Comparison of ENCODE assay signal across 7 cellular contexts in the genomic region with DNA sequence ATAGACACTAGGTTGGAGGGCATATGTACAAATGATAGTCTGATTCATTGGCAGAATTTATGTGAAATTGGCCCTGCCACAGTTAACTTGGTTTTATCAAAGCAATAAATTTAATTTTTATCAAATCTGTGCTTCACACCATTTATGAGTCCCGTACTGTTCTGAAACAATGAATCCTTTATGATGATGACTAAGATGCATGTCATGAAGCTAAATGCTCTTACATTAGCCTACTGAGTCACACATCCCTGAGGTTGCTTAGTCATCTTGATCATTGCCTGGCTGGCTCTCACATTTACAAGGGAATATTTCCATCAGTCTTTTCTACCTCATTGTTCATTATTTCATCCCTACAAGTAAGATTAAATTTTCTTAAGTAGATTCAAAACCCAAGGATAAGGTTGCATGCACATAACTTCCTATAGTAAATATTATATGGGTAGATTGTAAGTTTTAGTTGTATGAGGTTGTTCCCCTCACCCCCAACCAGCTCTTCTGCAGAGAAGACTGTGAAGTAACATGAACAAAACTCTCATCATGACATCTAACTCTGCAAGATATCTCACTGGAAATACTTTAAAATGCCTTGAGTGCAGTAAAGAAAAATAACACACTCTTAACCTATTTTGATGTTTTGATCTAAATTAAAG.
DNase-seq lines count a peak whose midpoint lies in the region; TF ChIP-seq lines count a peak whose summit lies in the region.

No MANE protein-coding gene starts in this region.

- no peaks in the 10 kb centered on the region for H3K36me3 ChIP-seq in HEK293 (ENCODE audit: control insufficient read depth in 2 of 2, insufficient read depth in 1 of 2, low read length in 2 of 2)
- no peaks in the 10 kb centered on the region for H3K36me3 ChIP-seq in ovary

- no peaks in the 10 kb centered on the region for H3K27me3 ChIP-seq in ovary

- no peak for TF ChIP-seq POLR2A in ovary (IDR thresholded peaks at IDR 0.05)

- H3K4me1 ChIP-seq in HEK293 (ENCODE audit: control insufficient read depth, insufficient read depth, low read length) (no peaks in the 10 kb centered on the region), ovary (ENCODE audit: insufficient read depth) (no peaks in the 10 kb centered on the region)

- H3K9me3 ChIP-seq in HEK293 (ENCODE audit: control insufficient read depth, insufficient read depth, low read depth, low read length) (no peaks in the 10 kb centered on the region), ovary (no peaks in the 10 kb centered on the region)

- H3K27ac ChIP-seq in HEK293 (ENCODE audit: extremely low read depth, low read depth, low read length): no peak overlapping the region
- H3K27ac ChIP-seq in ovary: no peak overlapping the region

- CTCF ChIA-PET in HEK293 (lab: Yijun Ruan, JAX): interaction anchor here (0.6 kb wide), 1 partner anchor 287 kb away, joined by 4 read pairs; no protein-coding TSS in a partner anchor

- no peak overlapping the region for H3K4me3 ChIP-seq in HEK293 (ENCODE audit: low read depth, low read length)
- H3K4me3 ChIP-seq in fibroblast of pulmonary artery (replicated peaks; ENCODE audit: low read depth, low read length): no peak overlapping the region
- no peak overlapping the region for H3K4me3 ChIP-seq in skeletal muscle cell (ENCODE audit: low read depth, low read length)
- H3K4me3 ChIP-seq in ovary: no peak overlapping the region

- TF ChIP-seq CTCF in HEK293 (tag by site-specific recombination; IDR thresholded peaks at IDR 0.05): no peak
- TF ChIP-seq CTCF in fibroblast of pulmonary artery (IDR thresholded peaks at IDR 0.05; ENCODE audit: low read length, missing control alignments): no peak
- TF ChIP-seq CTCF in ovary (IDR thresholded peaks at IDR 0.05): no peak

- intact Hi-C loops in ovary (cut with DNase I): no loop called here

- POLR2A ChIA-PET in HEK293 (lab: Yijun Ruan, JAX): no interaction called here

- TF ChIP-seq EP300 in ovary (IDR thresholded peaks at IDR 0.05): no peak

- DNase-seq in RPMI7951 (ENCODE audit: low read depth) (peak; percentile 95), fibroblast of pulmonary artery (ENCODE audit: low read depth) (peak; percentile 96), skeletal muscle cell (ENCODE audit: low read depth) (peak; percentile 94), ovary (no peak), RPMI8226 (no peak)
- no peak for DNase-seq in activated CD8-positive, alpha-beta memory T cell treated with anti-CD3 and anti-CD28 coated beads, Interleukin-2, amount 50 U/mL, for 48 hours

- 28 to 50% (median 46%) methylated on average over 1 of the region's 1 CpG for WGBS in ovary, 3 donors

TF ChIP-seq in HEK293, 187 proteins besides CTCF, POLR2A, EP300 and RAD21 (continues in another document):
- TF ChIP-seq SP7 (tag by site-specific recombination; IDR thresholded peaks at IDR 0.05) (peak; percentile 68), KLF16 (tag by site-specific recombination; IDR thresholded peaks at IDR 0.05) (0 out of 2 replicates have a peak, but pooled peaks have one; percentile 38), ZNF394 (tag by site-specific recombination; IDR thresholded peaks at IDR 0.05; ENCODE audit: borderline replicate concordance) (0 out of 2 replicates have a peak, but pooled peaks have one; percentile 32), PRDM6 (tag by site-specific recombination; IDR thresholded peaks at IDR 0.05) (peak; percentile 47), BCL11A (tag by site-specific recombination; IDR thresholded peaks at IDR 0.05; ENCODE audit: low read depth) (0 out of 2 replicates have a peak, but pooled peaks have one; percentile 32), ZNF558 (tag by site-specific recombination; IDR thresholded peaks at IDR 0.05) (peak; percentile 64), KLF10 (tag by site-specific recombination; IDR thresholded peaks at IDR 0.05) (no peak), SP3 (tag by site-specific recombination; IDR thresholded peaks at IDR 0.05) (peak; percentile 25; the same call in 1 of the 2 replicates), ZBTB21 (tag by site-specific recombination; IDR thresholded peaks at IDR 0.05) (peak; percentile 58; the same call in 1 of the 2 replicates), KLF8 (tag by site-specific recombination; IDR thresholded peaks at IDR 0.05) (0 out of 2 replicates have a peak, but pooled peaks have one; percentile 24), ZNF324 (tag by site-specific recombination; IDR thresholded peaks at IDR 0.05) (peak; percentile 65; the same call in 1 of the 2 replicates), ZNF335 (tag by site-specific recombination; conservative IDR thresholded peaks at IDR 0.05) (peak; percentile 70), ZBTB26 (tag by site-specific recombination; optimal IDR thresholded peaks at IDR 0.05) (no peak)
- TF ChIP-seq, protein P1, sequence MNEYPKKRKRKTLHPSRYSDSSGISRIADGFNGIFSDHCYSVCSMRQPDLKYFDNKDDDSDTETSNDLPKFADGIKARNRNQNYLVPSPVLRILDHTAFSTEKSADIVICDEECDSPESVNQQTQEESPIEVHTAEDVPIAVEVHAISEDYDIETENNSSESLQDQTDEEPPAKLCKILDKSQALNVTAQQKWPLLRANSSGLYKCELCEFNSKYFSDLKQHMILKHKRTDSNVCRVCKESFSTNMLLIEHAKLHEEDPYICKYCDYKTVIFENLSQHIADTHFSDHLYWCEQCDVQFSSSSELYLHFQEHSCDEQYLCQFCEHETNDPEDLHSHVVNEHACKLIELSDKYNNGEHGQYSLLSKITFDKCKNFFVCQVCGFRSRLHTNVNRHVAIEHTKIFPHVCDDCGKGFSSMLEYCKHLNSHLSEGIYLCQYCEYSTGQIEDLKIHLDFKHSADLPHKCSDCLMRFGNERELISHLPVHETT (tag by site-specific recombination; IDR thresholded peaks at IDR 0.05): peak; percentile 52; the same call in 1 of the 2 replicates
- TF ChIP-seq, protein P2, sequence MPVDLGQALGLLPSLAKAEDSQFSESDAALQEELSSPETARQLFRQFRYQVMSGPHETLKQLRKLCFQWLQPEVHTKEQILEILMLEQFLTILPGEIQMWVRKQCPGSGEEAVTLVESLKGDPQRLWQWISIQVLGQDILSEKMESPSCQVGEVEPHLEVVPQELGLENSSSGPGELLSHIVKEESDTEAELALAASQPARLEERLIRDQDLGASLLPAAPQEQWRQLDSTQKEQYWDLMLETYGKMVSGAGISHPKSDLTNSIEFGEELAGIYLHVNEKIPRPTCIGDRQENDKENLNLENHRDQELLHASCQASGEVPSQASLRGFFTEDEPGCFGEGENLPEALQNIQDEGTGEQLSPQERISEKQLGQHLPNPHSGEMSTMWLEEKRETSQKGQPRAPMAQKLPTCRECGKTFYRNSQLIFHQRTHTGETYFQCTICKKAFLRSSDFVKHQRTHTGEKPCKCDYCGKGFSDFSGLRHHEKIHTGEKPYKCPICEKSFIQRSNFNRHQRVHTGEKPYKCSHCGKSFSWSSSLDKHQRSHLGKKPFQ (tag by site-specific recombination; IDR thresholded peaks at IDR 0.05): no peak
- TF ChIP-seq, protein P3, sequence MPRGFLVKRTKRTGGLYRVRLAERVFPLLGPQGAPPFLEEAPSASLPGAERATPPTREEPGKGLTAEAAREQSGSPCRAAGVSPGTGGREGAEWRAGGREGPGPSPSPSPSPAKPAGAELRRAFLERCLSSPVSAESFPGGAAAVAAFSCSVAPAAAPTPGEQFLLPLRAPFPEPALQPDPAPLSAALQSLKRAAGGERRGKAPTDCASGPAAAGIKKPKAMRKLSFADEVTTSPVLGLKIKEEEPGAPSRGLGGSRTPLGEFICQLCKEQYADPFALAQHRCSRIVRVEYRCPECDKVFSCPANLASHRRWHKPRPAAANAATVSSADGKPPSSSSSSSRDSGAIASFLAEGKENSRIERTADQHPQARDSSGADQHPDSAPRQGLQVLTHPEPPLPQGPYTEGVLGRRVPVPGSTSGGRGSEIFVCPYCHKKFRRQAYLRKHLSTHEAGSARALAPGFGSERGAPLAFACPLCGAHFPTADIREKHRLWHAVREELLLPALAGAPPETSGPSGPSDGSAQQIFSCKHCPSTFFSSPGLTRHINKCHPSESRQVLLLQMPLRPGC (tag by site-specific recombination; IDR thresholded peaks at IDR 0.05): peak; percentile 69; the same call in 1 of the 2 replicates

Comparison
In these comparisons a context has a peak if more than half of its experiments do, and no peak if none do; other contexts are left out.
1. DNase-seq: peak in RPMI7951 (single experiment), fibroblast of pulmonary artery (single experiment) and skeletal muscle cell (single experiment); none in ovary (0 of 5), activated CD8-positive, alpha-beta memory T cell treated with anti-CD3 and anti-CD28 coated beads, Interleukin-2, amount 50 U/mL, for 48 hours (single experiment) and RPMI8226 (single experiment).